Comparison of ENCODE assay signal across 8 cellular contexts in the genomic region with DNA sequence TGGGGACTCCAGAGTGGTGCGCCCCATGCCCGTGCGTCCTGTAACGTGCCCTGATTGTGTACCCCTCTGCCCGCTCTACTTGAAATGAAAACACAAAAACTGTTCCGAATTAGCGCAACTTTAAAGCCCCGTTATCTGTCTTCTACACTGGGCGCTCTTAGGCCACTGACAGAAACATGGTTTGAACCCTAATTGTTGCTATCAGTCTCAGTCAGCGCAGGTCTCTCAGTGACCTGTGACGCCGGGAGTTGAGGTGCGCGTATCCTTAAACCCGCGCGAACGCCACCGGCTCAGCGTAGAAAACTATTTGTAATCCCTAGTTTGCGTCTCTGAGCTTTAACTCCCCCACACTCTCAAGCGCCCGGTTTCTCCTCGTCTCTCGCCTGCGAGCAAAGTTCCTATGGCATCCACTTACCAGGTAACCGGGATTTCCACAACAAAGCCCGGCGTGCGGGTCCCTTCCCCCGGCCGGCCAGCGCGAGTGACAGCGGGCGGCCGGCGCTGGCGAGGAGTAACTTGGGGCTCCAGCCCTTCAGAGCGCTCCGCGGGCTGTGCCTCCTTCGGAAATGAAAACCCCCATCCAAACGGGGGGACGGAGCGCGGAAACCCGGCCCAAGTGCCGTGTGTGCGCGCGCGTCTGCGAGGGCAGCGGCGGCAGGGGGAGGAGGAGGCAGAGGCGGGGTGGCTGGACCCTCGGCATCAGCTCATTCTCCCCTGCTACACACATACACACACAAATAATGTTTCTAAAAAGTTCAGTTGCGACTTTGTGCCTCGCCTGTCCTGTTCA. TPM values are rescaled to one million over a fixed set of nuclear protein-coding genes. Genes with fewer than 3 reads are reported as not detected.
DNase-seq lines count a peak whose midpoint lies in the region; ATAC-seq and TF ChIP-seq lines count a peak whose summit lies in the region.

No MANE protein-coding gene starts in this region.

- H3K4me1 Mint-ChIP-seq in H9 = peaks cover 12 to 18% of the 10 kb centered on the region in 2 experiments
- peaks cover 17% of the 10 kb centered on the region for H3K4me1 Mint-ChIP-seq in activated CD4-positive, alpha-beta T cell treated with anti-CD3 and anti-CD28 coated beads, Interleukin-2, amount 10 ng/mL, durations not matched to agents 7 days and 5 days

- H4K91ac ChIP-seq in H9 (ENCODE audit: insufficient read length, low read depth, low read length) = no peak overlapping the region

- no peak overlapping the region for H2AK5ac ChIP-seq in H9 (ENCODE audit: insufficient read length, low read length)

- no CpG with 5 or more reads among the region's 60 CpGs for WGBS in H9 (ENCODE audit: extremely low coverage, insufficient read length, low lambda C conversion rate)

- H3K36me3 Mint-ChIP-seq in H9 (ENCODE audit: insufficient read depth in 1 of 3, low read depth in 3 of 3) = no peaks in the 10 kb centered on the region
- no peaks in the 10 kb centered on the region for H3K36me3 Mint-ChIP-seq in activated CD4-positive, alpha-beta T cell treated with anti-CD3 and anti-CD28 coated beads, Interleukin-2, amount 10 ng/mL, durations not matched to agents 7 days and 5 days (ENCODE audit: low read depth)

- H3K14ac ChIP-seq in H9 (ENCODE audit: insufficient read depth, low read length) = no peak overlapping the region

- H2AFZ ChIP-seq in ACC112 (ENCODE audit: low read length, unreplicated experiment) (peak overlapping the region; percentile 79), H9 (ENCODE audit: low read length) (no peak overlapping the region)

- H2BK120ac ChIP-seq in H9 (ENCODE audit: low read depth, low read length, poor library complexity, severe bottlenecking) = no peak overlapping the region

- no peaks in the 10 kb centered on the region for H3K79me1 ChIP-seq in H9 (ENCODE audit: insufficient read depth, low read depth, low read length, poor library complexity, severe bottlenecking)

- no peak overlapping the region for H3T11ph ChIP-seq in H9 (ENCODE audit: low read length)

- H3K23me2 ChIP-seq in H9 (ENCODE audit: insufficient read length, low read depth, low read length, poor library complexity, severe bottlenecking) = peaks cover 21% of the 10 kb centered on the region

- CTCF ChIA-PET in activated CD4-positive, alpha-beta T cell treated with anti-CD3 and anti-CD28 coated beads, Interleukin-2, amount 10 ng/mL, durations not matched to agents 7 days and 5 days (lab: Charles Lee) = interaction anchor here (0.6 kb wide), 1 partner anchor 16 kb away, joined by 3 read pairs; no protein-coding TSS in a partner anchor

- H3K4me2 ChIP-seq in H9 (ENCODE audit: insufficient read depth, insufficient read length, low read length) = peak overlapping the region; percentile 85

- no peak overlapping the region for H2BK15ac ChIP-seq in H9 (ENCODE audit: low read depth, low read length)

- peak overlapping the region; percentile 94 for H3K4me3 ChIP-seq in ACC112 (ENCODE audit: low read depth, low read length)
- H3K4me3 ChIP-seq in epithelial cell of esophagus (ENCODE audit: low read length) = peak overlapping the region; percentile 62
- peak overlapping the region; percentile 76 for H3K4me3 ChIP-seq in mucosa of stomach (ENCODE audit: low read length)
- peak overlapping the region; percentile 69 to 87 for H3K4me3 ChIP-seq in tibial artery

- no peak overlapping the region for H3K9ac ChIP-seq in H9 (ENCODE audit: extremely low read depth, insufficient read length, low read length)
- H3K9ac ChIP-seq in mucosa of stomach (ENCODE audit: low read length) = peak overlapping the region; percentile 89

- intact Hi-C loops in tibial artery (cut with DNase I; ENCODE audit: low total_unique reads) = loop anchor here (10.0 kb wide), 1 partner anchor 366 kb away; the partner anchor contains the start of genes PLPP6 and SPATA6L

- H3K36me3 ChIP-seq in ACC112 (ENCODE audit: insufficient read depth, low read length) = no peaks in the 10 kb centered on the region
- H3K36me3 ChIP-seq in mucosa of stomach (ENCODE audit: control insufficient read depth, insufficient read depth, low read length) = no peaks in the 10 kb centered on the region
- H3K36me3 ChIP-seq in tibial artery = no peaks in the 10 kb centered on the region

- H3K79me2 ChIP-seq in ACC112 (ENCODE audit: control insufficient read depth, insufficient read depth, low read length, unreplicated experiment) = peaks cover 38% of the 10 kb centered on the region
- H3K79me2 ChIP-seq in H9 (ENCODE audit: insufficient read depth, low read length) = no peaks in the 10 kb centered on the region

- H4K8ac ChIP-seq in H9 (replicated peaks; ENCODE audit: insufficient read length, low read depth, low read length) = no peak overlapping the region

- H2BK5ac ChIP-seq in H9 (ENCODE audit: insufficient read length, low read length) = no peak overlapping the region

- peaks cover 75% of the 10 kb centered on the region for H3K27me3 Mint-ChIP-seq in H9 (ENCODE audit: low read depth)
- peaks cover 66% of the 10 kb centered on the region for H3K27me3 Mint-ChIP-seq in activated CD4-positive, alpha-beta T cell treated with anti-CD3 and anti-CD28 coated beads, Interleukin-2, amount 10 ng/mL, durations not matched to agents 7 days and 5 days

- H3K23ac ChIP-seq in H9 (ENCODE audit: insufficient read length, low read depth, low read length) = no peak overlapping the region

- no peak overlapping the region for H3K56ac ChIP-seq in H9 (ENCODE audit: insufficient read length, low read depth, low read length)

- TF ChIP-seq CTCF in H9 (conservative IDR thresholded peaks at IDR 0.05) (no peak), epithelial cell of esophagus (IDR thresholded peaks at IDR 0.05; ENCODE audit: insufficient read depth, low read depth, low read length, missing control alignments) (no peak), tibial artery (IDR thresholded peaks at IDR 0.05) (no peak)

- DNase-seq in H9 (peak; percentile 45), epithelial cell of esophagus (ENCODE audit: low read depth) (peak; percentile 39), tibial artery (peak; percentile 32 to 72), OCI-M1 (lab: John Stamatoyannopoulos, UW) (no peak)
- DNase-seq in activated CD4-positive, alpha-beta T cell treated with anti-CD3 and anti-CD28 coated beads, Interleukin-2, amount 10 ng/mL, durations not matched to agents 7 days and 5 days = peak; percentile 18

- H3K27ac Mint-ChIP-seq in H9 = no peak overlapping the region
- peak overlapping the region; percentile 71 for H3K27ac Mint-ChIP-seq in activated CD4-positive, alpha-beta T cell treated with anti-CD3 and anti-CD28 coated beads, Interleukin-2, amount 10 ng/mL, durations not matched to agents 7 days and 5 days

- H2BK20ac ChIP-seq in H9 (ENCODE audit: low read depth, low read length, poor library complexity, severe bottlenecking) = no peak overlapping the region

- no peak overlapping the region for H4K5ac ChIP-seq in H9 (ENCODE audit: insufficient read length, low read depth, low read length)

- peak overlapping the region; percentile 83 to 95 for H3K4me3 Mint-ChIP-seq in H9
- H3K4me3 Mint-ChIP-seq in activated CD4-positive, alpha-beta T cell treated with anti-CD3 and anti-CD28 coated beads, Interleukin-2, amount 10 ng/mL, durations not matched to agents 7 days and 5 days = peak overlapping the region; percentile 80

- H2BK12ac ChIP-seq in H9 (ENCODE audit: insufficient read length, low read depth, low read length) = no peak overlapping the region

- H3K9me3 Mint-ChIP-seq in H9 = peaks cover 0 to 2% of the 10 kb centered on the region in 2 experiments; a peak in 1 of 5 replicates
- H3K9me3 Mint-ChIP-seq in activated CD4-positive, alpha-beta T cell treated with anti-CD3 and anti-CD28 coated beads, Interleukin-2, amount 10 ng/mL, durations not matched to agents 7 days and 5 days = no peaks in the 10 kb centered on the region

- POLR2A ChIA-PET in activated CD4-positive, alpha-beta T cell treated with anti-CD3 and anti-CD28 coated beads, Interleukin-2, amount 10 ng/mL, durations not matched to agents 7 days and 5 days (lab: Charles Lee) = no interaction called here

- H4K20me1 ChIP-seq in H9 (ENCODE audit: control insufficient read depth, insufficient read depth, insufficient read length) = no peaks in the 10 kb centered on the region

- no peak overlapping the region for H3K4ac ChIP-seq in H9 (ENCODE audit: low read depth, low read length)

- H3K9me3 ChIP-seq in H9 (ENCODE audit: control insufficient read depth, low read depth, low read length) = no peaks in the 10 kb centered on the region
- no peaks in the 10 kb centered on the region for H3K9me3 ChIP-seq in mucosa of stomach (ENCODE audit: control insufficient read depth, low read length)
- no peaks in the 10 kb centered on the region for H3K9me3 ChIP-seq in tibial artery

- ATAC-seq in HG02642 (IDR thresholded peaks at IDR 0.05; ENCODE audit: poor library complexity, unreplicated experiment) = no peak

- no peak overlapping the region for H3K18ac ChIP-seq in H9 (ENCODE audit: insufficient read length, low read depth, low read length)

- H3K27me3 ChIP-seq in ACC112 (ENCODE audit: insufficient read depth, low read length) = no peaks in the 10 kb centered on the region
- peaks cover 16% of the 10 kb centered on the region; the same call in 1 of the 2 replicates for H3K27me3 ChIP-seq in H9 (ENCODE audit: insufficient read depth, low read length)
- H3K27me3 ChIP-seq in mucosa of stomach (ENCODE audit: control insufficient read depth, insufficient read depth, low read length) = no peaks in the 10 kb centered on the region
- no peaks in the 10 kb centered on the region for H3K27me3 ChIP-seq in tibial artery

- H3K4me1 ChIP-seq in ACC112 (ENCODE audit: control insufficient read depth, insufficient read depth, low read length, unreplicated experiment) = peaks cover 63% of the 10 kb centered on the region
- H3K4me1 ChIP-seq in H9 (ENCODE audit: insufficient read depth, low read length) = no peaks in the 10 kb centered on the region
- no peaks in the 10 kb centered on the region for H3K4me1 ChIP-seq in mucosa of stomach (ENCODE audit: control insufficient read depth, insufficient read depth, low read length)
- H3K4me1 ChIP-seq in tibial artery = peaks cover 0 to 40% (median 3%) of the 10 kb centered on the region in 4 donors

- H3K27ac ChIP-seq in ACC112 (ENCODE audit: low read depth, low read length) (peak overlapping the region; percentile 96), H9 (ENCODE audit: insufficient read length, low read depth, low read length) (no peak overlapping the region), tibial artery (peak overlapping the region; percentile 96 to 97)

RNA-seq across cellular contexts. Expression of gene GLIS3, which starts 0.7 kb away (rescaled TPM):
- total RNA-seq in H9 (2021) = 0.15 and 0.50 TPM in 2 replicates
- under 1 TPM; 0.19 to 0.50 TPM for total RNA-seq in activated CD4-positive, alpha-beta T cell treated with anti-CD3 and anti-CD28 coated beads, Interleukin-2, amount 10 ng/mL, durations not matched to agents 7 days and 5 days
